ENCODE assay signal across 1 cellular context in the genomic region with DNA sequence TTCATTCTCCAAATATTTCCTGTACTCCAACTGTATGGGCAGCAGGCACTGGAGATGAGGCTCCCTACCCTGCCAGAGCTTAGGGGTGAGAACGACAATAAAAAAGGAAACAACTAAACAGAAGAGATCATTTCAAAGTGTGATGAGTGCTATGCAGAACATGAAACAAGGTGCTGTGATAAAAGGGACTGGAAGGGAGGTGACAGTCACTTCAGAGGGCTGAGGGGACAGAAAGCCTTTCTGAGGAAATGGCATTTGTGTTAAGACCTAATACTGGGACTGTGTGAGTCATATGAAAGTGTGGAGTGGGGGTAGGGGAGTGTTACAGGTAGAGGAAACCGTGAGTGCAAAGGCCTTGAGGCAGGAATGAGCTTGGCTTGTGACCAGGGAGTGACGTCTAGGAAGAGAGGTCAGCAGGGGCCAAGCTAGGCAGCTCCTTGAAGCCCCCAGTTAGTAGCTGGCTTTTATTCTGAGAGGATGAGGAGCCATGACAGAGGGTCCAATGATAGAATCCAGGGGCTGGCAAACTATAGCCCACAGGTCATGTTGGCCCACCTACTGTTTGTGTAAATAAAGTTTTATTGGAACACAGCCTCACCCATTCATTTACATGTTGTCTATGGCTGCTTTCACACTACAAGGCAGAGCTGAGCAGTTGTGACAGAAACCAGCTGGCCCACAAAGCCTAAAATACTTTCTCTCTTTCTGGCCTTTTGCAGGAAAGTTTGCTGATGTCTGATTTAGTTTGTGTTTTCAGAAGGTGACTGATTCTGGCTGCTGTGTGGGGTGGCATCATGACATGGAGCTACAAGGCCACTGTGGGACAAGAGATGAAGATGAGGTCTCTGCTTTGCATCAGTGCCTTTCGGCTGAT.
A peak's percentile ranks its signal among the peaks of the same experiment; 100 is the strongest.
TF ChIP-seq lines count a peak whose summit lies in the region.

No MANE protein-coding gene starts in this region.

TF ChIP-seq in HepG2, 621 proteins besides CTCF, POLR2A, EP300 and RAD21:
- TF ChIP-seq ZNF274 (CRISPR knock-in tag; IDR thresholded peaks at IDR 0.05) (no peak), SOX6 (IDR thresholded peaks at IDR 0.05) (no peak), SOX6 (CRISPR knock-in tag; IDR thresholded peaks at IDR 0.05) (no peak), FOSL2 (CRISPR knock-in tag; IDR thresholded peaks at IDR 0.05) (peak; percentile 58), NR2F1 (CRISPR knock-in tag; IDR thresholded peaks at IDR 0.05) (0 out of 4 replicates have a peak, but pooled peaks of 1 of the 2 experiments have one; percentile 20), MBNL3 (CRISPR knock-in tag; conservative IDR thresholded peaks at IDR 0.05) (no peak), KLF16 (CRISPR knock-in tag; IDR thresholded peaks at IDR 0.05) (no peak), ZBTB40 (IDR thresholded peaks at IDR 0.05) (peak; percentile 58), ZBTB40 (CRISPR knock-in tag; IDR thresholded peaks at IDR 0.05) (peak; percentile 97)
- TF ChIP-seq, protein P1, sequence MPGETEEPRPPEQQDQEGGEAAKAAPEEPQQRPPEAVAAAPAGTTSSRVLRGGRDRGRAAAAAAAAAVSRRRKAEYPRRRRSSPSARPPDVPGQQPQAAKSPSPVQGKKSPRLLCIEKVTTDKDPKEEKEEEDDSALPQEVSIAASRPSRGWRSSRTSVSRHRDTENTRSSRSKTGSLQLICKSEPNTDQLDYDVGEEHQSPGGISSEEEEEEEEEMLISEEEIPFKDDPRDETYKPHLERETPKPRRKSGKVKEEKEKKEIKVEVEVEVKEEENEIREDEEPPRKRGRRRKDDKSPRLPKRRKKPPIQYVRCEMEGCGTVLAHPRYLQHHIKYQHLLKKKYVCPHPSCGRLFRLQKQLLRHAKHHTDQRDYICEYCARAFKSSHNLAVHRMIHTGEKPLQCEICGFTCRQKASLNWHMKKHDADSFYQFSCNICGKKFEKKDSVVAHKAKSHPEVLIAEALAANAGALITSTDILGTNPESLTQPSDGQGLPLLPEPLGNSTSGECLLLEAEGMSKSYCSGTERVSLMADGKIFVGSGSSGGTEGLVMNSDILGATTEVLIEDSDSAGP (CRISPR knock-in tag; IDR thresholded peaks at IDR 0.05; ENCODE audit: borderline replicate concordance), result no peak
